In the genomic region with DNA sequence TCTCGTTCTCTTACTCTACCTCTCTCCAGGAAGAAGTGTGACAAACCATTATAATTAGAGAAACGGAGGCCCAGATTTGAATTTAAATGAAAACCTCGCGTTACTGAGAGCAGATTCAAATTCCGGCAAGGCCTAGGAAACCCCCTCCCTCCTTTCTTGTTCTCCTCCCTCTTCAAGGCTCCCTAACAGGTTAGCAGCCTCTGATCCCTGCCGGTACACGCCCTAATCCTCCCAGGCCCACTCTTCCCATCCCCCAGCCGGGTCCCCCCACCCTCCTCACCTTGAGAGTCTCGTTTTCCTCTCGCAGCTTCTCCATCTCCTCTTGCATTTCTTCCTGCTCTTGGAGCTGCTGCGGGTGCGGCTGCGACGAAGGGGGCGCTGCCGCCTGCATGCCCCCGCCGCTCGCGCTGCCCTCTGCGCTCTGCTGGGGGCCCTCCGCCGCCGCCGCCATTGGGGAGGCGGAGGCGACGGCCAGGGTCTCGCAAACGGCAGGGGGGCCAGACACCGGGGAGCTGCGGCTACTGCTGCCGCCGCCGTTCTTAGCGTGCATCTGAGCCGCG, we compare ENCODE assay signal across 8 cellular contexts. TPM values are rescaled to one million over a fixed set of nuclear protein-coding genes. Genes with fewer than 3 reads are reported as not detected.
DNase-seq lines count a peak whose midpoint lies in the region; ATAC-seq, FAIRE-seq and TF ChIP-seq lines count a peak whose summit lies in the region.

No MANE protein-coding gene starts in this region.

- no peaks in the 10 kb centered on the region for H3K36me3 ChIP-seq in BJ (ENCODE audit: control insufficient read depth, insufficient read depth, low read length)
- peaks cover 19% of the 10 kb centered on the region for H3K36me3 ChIP-seq in neural cell (ENCODE audit: insufficient read depth, low read length)

- H3K9me3 ChIP-seq in neural cell (ENCODE audit: low read length): no peaks in the 10 kb centered on the region

- POLR2A ChIA-PET in BJ (lab: Charles Lee): interaction anchor here (0.6 kb wide), 1 partner anchor 83 kb away, joined by 3 read pairs; no protein-coding TSS in a partner anchor
- POLR2A ChIA-PET in activated CD4-positive, alpha-beta memory T cell treated with anti-CD3 and anti-CD28 coated beads for 36 hours (lab: Charles Lee): interaction anchor here (1.1 to 2.9 kb wide), 7 partner anchors 13 to 249 kb away, joined by 3 to 21 read pairs (median 4); partner anchors contain the start of gene RNF146

- H3K9me3 Mint-ChIP-seq in activated CD4-positive, alpha-beta memory T cell treated with anti-CD3 and anti-CD28 coated beads for 36 hours: no peaks in the 10 kb centered on the region

- peak overlapping the region; percentile 100 for H3K27ac ChIP-seq in neural cell (ENCODE audit: low read length)

- no peak overlapping the region for H2AFZ ChIP-seq in neural cell (ENCODE audit: low read depth, low read length)

- CTCF ChIA-PET in BJ (lab: Yijun Ruan, JAX): interaction anchor here (0.8 to 3.1 kb wide), 13 partner anchors 9 to 220 kb away, joined by 3 to 21 read pairs (median 6); no protein-coding TSS in a partner anchor
- CTCF ChIA-PET in activated CD4-positive, alpha-beta memory T cell treated with anti-CD3 and anti-CD28 coated beads for 36 hours (lab: Charles Lee): interaction anchor here (0.6 to 9.4 kb wide), 32 partner anchors 8 to 841 kb away, joined by 3 to 163 read pairs (median 8); partner anchors contain the start of genes ECHDC1 and RNF146

- H3K4me2 ChIP-seq in neural cell (ENCODE audit: low read length): peak overlapping the region; percentile 31

- peaks cover 10% of the 10 kb centered on the region for H3K36me3 Mint-ChIP-seq in activated CD4-positive, alpha-beta memory T cell treated with anti-CD3 and anti-CD28 coated beads for 36 hours

- peak overlapping the region; percentile 98 for H3K9ac ChIP-seq in neural cell (ENCODE audit: low read length)

- H4K20me1 ChIP-seq in neural cell (ENCODE audit: insufficient read depth): peaks cover 34% of the 10 kb centered on the region

- peaks cover 32% of the 10 kb centered on the region for H3K4me1 Mint-ChIP-seq in activated CD4-positive, alpha-beta memory T cell treated with anti-CD3 and anti-CD28 coated beads for 36 hours (ENCODE audit: low read depth)

- TF ChIP-seq RAD21 in neural cell (conservative IDR thresholded peaks at IDR 0.05): peak; percentile 12

- peak overlapping the region; percentile 72 for H3K4me3 ChIP-seq in BJ (ENCODE audit: low read depth, low read length)
- H3K4me3 ChIP-seq in neural cell (ENCODE audit: low read length): peak overlapping the region; percentile 76

- peak overlapping the region; percentile 53 for H3K27ac Mint-ChIP-seq in activated CD4-positive, alpha-beta memory T cell treated with anti-CD3 and anti-CD28 coated beads for 36 hours

- peaks cover 15% of the 10 kb centered on the region for H3F3A ChIP-seq in neural cell (ENCODE audit: insufficient read depth, low read length, poor library complexity, severe bottlenecking)

- 0 out of 2 replicates have a peak, but pooled peaks cover 3% of the 10 kb centered on the region for H3K27me3 ChIP-seq in BJ (ENCODE audit: control insufficient read depth, insufficient read depth, low read length)
- no peaks in the 10 kb centered on the region for H3K27me3 ChIP-seq in neural cell (ENCODE audit: insufficient read depth, low read depth, low read length)

- peak; percentile 20 for ATAC-seq in GM18868 (IDR thresholded peaks at IDR 0.05; ENCODE audit: unreplicated experiment)

- peaks cover 10% of the 10 kb centered on the region for H3K27me3 Mint-ChIP-seq in activated CD4-positive, alpha-beta memory T cell treated with anti-CD3 and anti-CD28 coated beads for 36 hours

- H3K4me3 Mint-ChIP-seq in activated CD4-positive, alpha-beta memory T cell treated with anti-CD3 and anti-CD28 coated beads for 36 hours: peak overlapping the region; percentile 85

- FAIRE-seq in HTR-8/SVneo (lab: Jason Lieb, UNC): no peak

- intact Hi-C loops in activated CD4-positive, alpha-beta memory T cell treated with anti-CD3 and anti-CD28 coated beads for 36 hours (cut with micrococcal nuclease): loop anchor here (1.0 to 10.0 kb wide), 5 partner anchors 95 to 1977 kb away; partner anchors contain the start of gene RNF146

- no peak for DNase-seq in BJ (ENCODE audit: low read depth)
- DNase-seq in HTR-8/SVneo (ENCODE audit: insufficient read length, low spot score): peak; percentile 44
- DNase-seq in activated CD4-positive, alpha-beta memory T cell treated with anti-CD3 and anti-CD28 coated beads for 36 hours: no peak
- DNase-seq in fibroblast of peridontal ligament (ENCODE audit: extremely low read depth): peak; percentile 30
- DNase-seq in SIG-M5 treated with dmso at 0.1 percent for 504 hours (lab: John Stamatoyannopoulos, UW; ENCODE audit: unreplicated experiment): no peak
- DNase-seq in A172 (ENCODE audit: low spot score): no peak

- TF ChIP-seq CTCF in BJ (IDR thresholded peaks at IDR 0.05; ENCODE audit: insufficient read depth, low read depth, low read length) (no peak; the same call in 1 of the 2 replicates), neural cell (IDR thresholded peaks at IDR 0.05; ENCODE audit: poor library complexity, severe bottlenecking) (peak; percentile 40)

- H3K79me2 ChIP-seq in neural cell (replicated peaks; ENCODE audit: insufficient read depth, low read length): peaks cover 76% of the 10 kb centered on the region

- TF ChIP-seq EP300 in neural cell (conservative IDR thresholded peaks at IDR 0.05; ENCODE audit: poor library complexity, severe bottlenecking): no peak

- H3K9me2 ChIP-seq in neural cell (ENCODE audit: insufficient read depth, low read length): no peaks in the 10 kb centered on the region

TF ChIP-seq in neural cell, 6 proteins besides CTCF, POLR2A, EP300 and RAD21:
- TF ChIP-seq, protein P1, sequence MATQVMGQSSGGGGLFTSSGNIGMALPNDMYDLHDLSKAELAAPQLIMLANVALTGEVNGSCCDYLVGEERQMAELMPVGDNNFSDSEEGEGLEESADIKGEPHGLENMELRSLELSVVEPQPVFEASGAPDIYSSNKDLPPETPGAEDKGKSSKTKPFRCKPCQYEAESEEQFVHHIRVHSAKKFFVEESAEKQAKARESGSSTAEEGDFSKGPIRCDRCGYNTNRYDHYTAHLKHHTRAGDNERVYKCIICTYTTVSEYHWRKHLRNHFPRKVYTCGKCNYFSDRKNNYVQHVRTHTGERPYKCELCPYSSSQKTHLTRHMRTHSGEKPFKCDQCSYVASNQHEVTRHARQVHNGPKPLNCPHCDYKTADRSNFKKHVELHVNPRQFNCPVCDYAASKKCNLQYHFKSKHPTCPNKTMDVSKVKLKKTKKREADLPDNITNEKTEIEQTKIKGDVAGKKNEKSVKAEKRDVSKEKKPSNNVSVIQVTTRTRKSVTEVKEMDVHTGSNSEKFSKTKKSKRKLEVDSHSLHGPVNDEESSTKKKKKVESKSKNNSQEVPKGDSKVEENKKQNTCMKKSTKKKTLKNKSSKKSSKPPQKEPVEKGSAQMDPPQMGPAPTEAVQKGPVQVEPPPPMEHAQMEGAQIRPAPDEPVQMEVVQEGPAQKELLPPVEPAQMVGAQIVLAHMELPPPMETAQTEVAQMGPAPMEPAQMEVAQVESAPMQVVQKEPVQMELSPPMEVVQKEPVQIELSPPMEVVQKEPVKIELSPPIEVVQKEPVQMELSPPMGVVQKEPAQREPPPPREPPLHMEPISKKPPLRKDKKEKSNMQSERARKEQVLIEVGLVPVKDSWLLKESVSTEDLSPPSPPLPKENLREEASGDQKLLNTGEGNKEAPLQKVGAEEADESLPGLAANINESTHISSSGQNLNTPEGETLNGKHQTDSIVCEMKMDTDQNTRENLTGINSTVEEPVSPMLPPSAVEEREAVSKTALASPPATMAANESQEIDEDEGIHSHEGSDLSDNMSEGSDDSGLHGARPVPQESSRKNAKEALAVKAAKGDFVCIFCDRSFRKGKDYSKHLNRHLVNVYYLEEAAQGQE (IDR thresholded peaks at IDR 0.05; ENCODE audit: borderline replicate concordance): peak; percentile 5
- no peak for TF ChIP-seq POLR2AphosphoS5 (IDR thresholded peaks at IDR 0.05)

RNA-seq across cellular contexts. Expression of gene KIAA0408, which starts 56.1 kb away (rescaled TPM):
- 0.86 and 1.6 TPM in 2 replicates for polyA plus RNA-seq in BJ (2011; rRNA removed)
- polyA minus RNA-seq in BJ (2011; rRNA and poly(A)+ RNA removed): 0.26 and 0.33 TPM in 2 replicates
- total RNA-seq in activated CD4-positive, alpha-beta memory T cell treated with anti-CD3 and anti-CD28 coated beads for 36 hours: 1 to 10 TPM; 6.0 to 6.5 TPM
- polyA plus RNA-seq in neural cell: 109 and 156 TPM in 2 replicates
- 63.5 and 92.7 TPM in 2 replicates for polyA minus RNA-seq in neural cell
- total RNA-seq in A172 (2014; rRNA removed; shearing (Covaris generic)): 0.09 and 0.60 TPM in 2 replicates

Comparison
In these comparisons a context has a peak if more than half of its experiments do, and no peak if none do; other contexts are left out.
1. DNase-seq: peak in HTR-8/SVneo (single experiment) and fibroblast of peridontal ligament (single experiment); none in BJ (single experiment), activated CD4-positive, alpha-beta memory T cell treated with anti-CD3 and anti-CD28 coated beads for 36 hours (single experiment), SIG-M5 treated with dmso at 0.1 percent for 504 hours (single experiment) and A172 (single experiment).